ENCODE assay signal across 10 cellular contexts in genomic region chr9:137762414-137763061, GRCh38.
DNase-seq lines count a peak whose midpoint lies in the region; ATAC-seq and TF ChIP-seq lines count a peak whose summit lies in the region.
"Had no signal": no experiment of that assay in that cellular context is flagged by ENCODE, and none has a peak within 500 bp of the region (broad histone marks: within the 10 kb centered on the region; RNA-seq: fewer than 3 reads in every experiment).

No MANE protein-coding gene starts in this region.

- WGBS in prostate gland = 90% methylated on average over 21 of the region's 21 CpGs

- no peak for DNase-seq in SKM-1 (lab: John Stamatoyannopoulos, UW; ENCODE audit: unreplicated experiment)
- DNase-seq in NCI-H2107 treated with DMSO at 0.1 percent for 48 hours (lab: John Stamatoyannopoulos, UW; ENCODE audit: unreplicated experiment) = no peak
- no peak for DNase-seq in prostate gland (ENCODE audit: low spot score)
- no peak for DNase-seq in effector memory CD8-positive, alpha-beta T cell
- DNase-seq: NCI-H187 treated with DMSO at 0.1 percent for 48 hours; stimulated activated CD8-positive, alpha-beta memory T cell treated with anti-CD3 and anti-CD28 coated beads, Interleukin-4, amount 100 ng/mL, for 48 hours had no signal

- no peaks in the 10 kb centered on the region for H3K9me3 Mint-ChIP-seq in effector memory CD8-positive, alpha-beta T cell

- H3K36me3 ChIP-seq in mucosa of rectum (ENCODE audit: control insufficient read depth in 2 of 2, insufficient read depth in 2 of 2, low read length in 2 of 2) (peaks cover 32 to 54% of the 10 kb centered on the region in 2 donors), prostate gland (peaks cover 0 to 7% of the 10 kb centered on the region in 2 donors)

- H3K27me3 ChIP-seq in mucosa of rectum (ENCODE audit: control insufficient read depth in 2 of 2, insufficient read depth in 2 of 2, low read length in 2 of 2) (no peaks in the 10 kb centered on the region), prostate gland (replicated peaks; ENCODE audit: insufficient read depth) (no peaks in the 10 kb centered on the region)

- peaks cover 0 to 8% of the 10 kb centered on the region in 2 donors for H3K4me1 ChIP-seq in mucosa of rectum (ENCODE audit: control insufficient read depth in 2 of 2, insufficient read depth in 2 of 2, low read length in 2 of 2)
- no peaks in the 10 kb centered on the region for H3K4me1 ChIP-seq in prostate gland (replicated peaks)

- H3K27ac Mint-ChIP-seq in effector memory CD8-positive, alpha-beta T cell = peak overlapping the region in 1 of 2 donors; percentile 87

- peak; percentile 73 for ATAC-seq in GM18502 (IDR thresholded peaks at IDR 0.05; ENCODE audit: poor library complexity, unreplicated experiment)
- ATAC-seq in GM21367 (IDR thresholded peaks at IDR 0.05; ENCODE audit: unreplicated experiment) = peak; percentile 51
- peak; percentile 47 for ATAC-seq in HG03457 (IDR thresholded peaks at IDR 0.05; ENCODE audit: unreplicated experiment)
- no peak for ATAC-seq in effector memory CD8-positive, alpha-beta T cell (replicated peaks)

- H3K4me1 Mint-ChIP-seq in effector memory CD8-positive, alpha-beta T cell (ENCODE audit: low read depth in 2 of 2) = peaks cover 19 to 26% of the 10 kb centered on the region in 2 donors

- intact Hi-C loops in prostate gland (cut with DNase I) = no loop called here

- no peak for TF ChIP-seq CTCF in prostate gland (IDR thresholded peaks at IDR 0.05)

- no peak overlapping the region for H3K4me3 Mint-ChIP-seq in effector memory CD8-positive, alpha-beta T cell

- H3K27me3 Mint-ChIP-seq in effector memory CD8-positive, alpha-beta T cell = no peaks in the 10 kb centered on the region

- no peak for TF ChIP-seq POLR2A in prostate gland (IDR thresholded peaks at IDR 0.05)

- H3K36me3 Mint-ChIP-seq in effector memory CD8-positive, alpha-beta T cell (ENCODE audit: insufficient read depth) = peaks cover 55% of the 10 kb centered on the region

- H3K9me3 ChIP-seq in mucosa of rectum (ENCODE audit: control insufficient read depth in 2 of 2, low read length in 2 of 2) (no peaks in the 10 kb centered on the region), prostate gland (no peaks in the 10 kb centered on the region)

- no peak overlapping the region for H3K9ac ChIP-seq in mucosa of rectum (ENCODE audit: low read depth in 1 of 2, low read length in 2 of 2)

- H3K4me3 ChIP-seq in mucosa of rectum (ENCODE audit: low read length in 2 of 2) (no peak overlapping the region), prostate gland (no peak overlapping the region)

- H3K27ac ChIP-seq in mucosa of rectum (ENCODE audit: low read depth in 2 of 2, low read length in 2 of 2) (peak overlapping the region; percentile 2 to 63), prostate gland (no peak overlapping the region)

Comparison
In these comparisons a context has a peak if more than half of its experiments do, and no peak if none do; other contexts are left out.
1. H3K27ac ChIP-seq: peak in mucosa of rectum (2 of 2); none in prostate gland (0 of 2).